In genomic region chr10:112559328-112559727, GRCh38 we compare ENCODE assay signal across 22 cellular contexts.
"Had no signal": no experiment of that assay in that cellular context is flagged by ENCODE, and none has a peak within 500 bp of the region (broad histone marks: within the 10 kb centered on the region; RNA-seq: fewer than 3 reads in every experiment).

No MANE protein-coding gene starts in this region.

- H3K4me1 Mint-ChIP-seq: memory B cell; stimulated activated effector memory CD8-positive, alpha-beta T cell treated with anti-CD3 and anti-CD28 coated beads, Interleukin-12 subunit alpha, Interleukin-12 subunit beta, amount 100 ng/mL, for 72 hours had no signal

- DNase-seq: cortex of kidney; effector memory CD8-positive, alpha-beta T cell; foreskin fibroblast; gastrocnemius medialis; head of caudate nucleus; nucleus accumbens; psoas muscle; right cardiac atrium; sigmoid colon; stimulated activated CD4-positive, alpha-beta T cell treated with anti-CD3 and anti-CD28 coated beads, Interleukin-2, amount 100 ng/mL, for 24 hours; stimulated activated CD4-positive, alpha-beta T cell treated with anti-CD3 and anti-CD28 coated beads, Interleukin-4, amount 100 ng/mL, for 24 hours had no signal

- H3K36me3 ChIP-seq: gastrocnemius medialis, sigmoid colon, thoracic aorta, tibial nerve, vagina had no signal

- H3K27ac ChIP-seq: epithelial cell of prostate, gastrocnemius medialis, psoas muscle, sigmoid colon, thoracic aorta, tibial nerve, vagina had no signal

- H3K36me3 Mint-ChIP-seq: natural killer cell treated with Interleukin-12 subunit alpha and Interleukin-12 subunit beta and Interleukin-15 and Interleukin-18, amount 100 ng/mL, for 72 hours; stimulated activated effector memory CD8-positive, alpha-beta T cell treated with anti-CD3 and anti-CD28 coated beads, Interleukin-12 subunit alpha, Interleukin-12 subunit beta, amount 100 ng/mL, for 72 hours had no signal

- H3K27ac Mint-ChIP-seq: effector memory CD8-positive, alpha-beta T cell; memory B cell; natural killer cell treated with Interleukin-12 subunit alpha and Interleukin-12 subunit beta and Interleukin-15 and Interleukin-18, amount 100 ng/mL, for 72 hours; stimulated activated effector memory CD8-positive, alpha-beta T cell treated with anti-CD3 and anti-CD28 coated beads, Interleukin-12 subunit alpha, Interleukin-12 subunit beta, amount 100 ng/mL, for 72 hours; stimulated activated naive CD8-positive, alpha-beta T cell treated with anti-CD3 and anti-CD28 coated beads, Interleukin-15, Interleukin-2, amounts not matched to agents 100 ng/mL and 50 ng/mL, for 24 hours had no signal

- H3K4me3 ChIP-seq: gastrocnemius medialis, lung, psoas muscle, sigmoid colon, thoracic aorta, tibial nerve, vagina had no signal

- H3K9me3 ChIP-seq: gastrocnemius medialis, psoas muscle, sigmoid colon, thoracic aorta, tibial nerve, vagina had no signal

- H3K4me1 ChIP-seq: gastrocnemius medialis, psoas muscle, sigmoid colon, vagina had no signal

- ATAC-seq: effector memory CD8-positive, alpha-beta T cell; esophagus mucosa; gastrocnemius medialis; left lobe of liver; natural killer cell treated with Interleukin-12 subunit alpha and Interleukin-12 subunit beta and Interleukin-15 and Interleukin-18, amount 100 ng/mL, for 72 hours; psoas muscle; right cardiac atrium; stimulated activated effector memory CD8-positive, alpha-beta T cell treated with anti-CD3 and anti-CD28 coated beads, Interleukin-12 subunit alpha, Interleukin-12 subunit beta, amount 100 ng/mL, for 72 hours had no signal

- H3K4me3 Mint-ChIP-seq: effector memory CD8-positive, alpha-beta T cell; memory B cell; natural killer cell treated with Interleukin-12 subunit alpha and Interleukin-12 subunit beta and Interleukin-15 and Interleukin-18, amount 100 ng/mL, for 72 hours; stimulated activated effector memory CD8-positive, alpha-beta T cell treated with anti-CD3 and anti-CD28 coated beads, Interleukin-12 subunit alpha, Interleukin-12 subunit beta, amount 100 ng/mL, for 72 hours; stimulated activated naive CD8-positive, alpha-beta T cell treated with anti-CD3 and anti-CD28 coated beads, Interleukin-15, Interleukin-2, amounts not matched to agents 100 ng/mL and 50 ng/mL, for 24 hours had no signal

- H3K27me3 ChIP-seq: gastrocnemius medialis, sigmoid colon, tibial nerve, vagina had no signal

- H3K27me3 Mint-ChIP-seq: effector memory CD8-positive, alpha-beta T cell; memory B cell; natural killer cell treated with Interleukin-12 subunit alpha and Interleukin-12 subunit beta and Interleukin-15 and Interleukin-18, amount 100 ng/mL, for 72 hours; stimulated activated naive CD8-positive, alpha-beta T cell treated with anti-CD3 and anti-CD28 coated beads, Interleukin-15, Interleukin-2, amounts not matched to agents 100 ng/mL and 50 ng/mL, for 24 hours had no signal

- H3K9me3 Mint-ChIP-seq: effector memory CD8-positive, alpha-beta T cell; memory B cell; natural killer cell treated with Interleukin-12 subunit alpha and Interleukin-12 subunit beta and Interleukin-15 and Interleukin-18, amount 100 ng/mL, for 72 hours; stimulated activated effector memory CD8-positive, alpha-beta T cell treated with anti-CD3 and anti-CD28 coated beads, Interleukin-12 subunit alpha, Interleukin-12 subunit beta, amount 100 ng/mL, for 72 hours; stimulated activated naive CD8-positive, alpha-beta T cell treated with anti-CD3 and anti-CD28 coated beads, Interleukin-15, Interleukin-2, amounts not matched to agents 100 ng/mL and 50 ng/mL, for 24 hours had no signal
